In genomic region chr7:155988421-155988820, GRCh38 we compare ENCODE assay signal across 18 cellular contexts.
A peak's percentile ranks its signal among the peaks of the same experiment; 100 is the strongest.
DNase-seq lines count a peak whose midpoint lies in the region; TF ChIP-seq lines count a peak whose summit lies in the region.
"Had no signal": no experiment of that assay in that cellular context is flagged by ENCODE, and none has a peak within 500 bp of the region (broad histone marks: within the 10 kb centered on the region; RNA-seq: fewer than 3 reads in every experiment).

No MANE protein-coding gene starts in this region.

- no peak overlapping the region for H2BK15ac ChIP-seq in H9 (ENCODE audit: low read depth, low read length)

- H3K79me2 ChIP-seq in H9 (ENCODE audit: insufficient read depth, low read length), result no peaks in the 10 kb centered on the region

- H3K23ac ChIP-seq in H9 (ENCODE audit: insufficient read length, low read depth, low read length), result no peak overlapping the region

- H4K5ac ChIP-seq in H9 (ENCODE audit: insufficient read length, low read depth, low read length), result no peak overlapping the region

- no peaks in the 10 kb centered on the region for H3K9me3 ChIP-seq in H9 (ENCODE audit: control insufficient read depth, low read depth, low read length)
- H3K9me3 ChIP-seq: HAP-1 had no signal

- H3K27ac ChIP-seq in H9 (ENCODE audit: insufficient read length, low read depth, low read length), result no peak overlapping the region
- H3K27ac ChIP-seq: C4-2B, RWPE1 had no signal

- H3K27ac Mint-ChIP-seq in H9, result no peak overlapping the region
- H3K27ac Mint-ChIP-seq: IgD-negative memory B cell had no signal

- in situ Hi-C loops in GM13976 (cut with MboI; ENCODE audit: low sequenced_read_pairs, unreplicated experiment), result no loop called here

- H3K36me3 Mint-ChIP-seq in H9 (ENCODE audit: insufficient read depth in 1 of 3, low read depth in 3 of 3), result no peaks in the 10 kb centered on the region; a peak in 1 of 7 replicates
- H3K36me3 Mint-ChIP-seq: IgD-negative memory B cell had no signal

- H2AK5ac ChIP-seq in H9 (ENCODE audit: insufficient read length, low read length), result no peak overlapping the region

- no peak overlapping the region for H3T11ph ChIP-seq in H9 (ENCODE audit: low read length)

- no peaks in the 10 kb centered on the region for H4K20me1 ChIP-seq in H9 (ENCODE audit: control insufficient read depth, insufficient read depth, insufficient read length)

- no CpG with 5 or more reads among the region's 6 CpGs for WGBS in H9 (ENCODE audit: extremely low coverage, insufficient read length, low lambda C conversion rate)

- no peak overlapping the region for H3K4ac ChIP-seq in H9 (ENCODE audit: low read depth, low read length)

- H2BK120ac ChIP-seq in H9 (ENCODE audit: low read depth, low read length, poor library complexity, severe bottlenecking), result no peak overlapping the region

- TF ChIP-seq CTCF in H9 (conservative IDR thresholded peaks at IDR 0.05) (no peak), GM13976 (IDR thresholded peaks at IDR 0.05; ENCODE audit: borderline replicate concordance, control extremely low read depth, extremely low read depth, insufficient read depth, missing control alignments) (no peak)

- no peak overlapping the region for H3K9ac ChIP-seq in H9 (ENCODE audit: extremely low read depth, insufficient read length, low read length)

- H3K23me2 ChIP-seq in H9 (ENCODE audit: insufficient read length, low read depth, low read length, poor library complexity, severe bottlenecking), result no peaks in the 10 kb centered on the region

- no peak overlapping the region for H2BK5ac ChIP-seq in H9 (ENCODE audit: insufficient read length, low read length)

- H3K79me1 ChIP-seq in H9 (ENCODE audit: insufficient read depth, low read depth, low read length, poor library complexity, severe bottlenecking), result no peaks in the 10 kb centered on the region

- no peaks in the 10 kb centered on the region for H3K4me1 Mint-ChIP-seq in H9
- H3K4me1 Mint-ChIP-seq: IgD-negative memory B cell had no signal

- H2BK12ac ChIP-seq in H9 (ENCODE audit: insufficient read length, low read depth, low read length), result no peak overlapping the region

- no peak overlapping the region for H3K56ac ChIP-seq in H9 (ENCODE audit: insufficient read length, low read depth, low read length)

- no peaks in the 10 kb centered on the region for H3K27me3 ChIP-seq in H9 (ENCODE audit: insufficient read depth, low read length)

- H3K4me1 ChIP-seq in H9 (ENCODE audit: insufficient read depth, low read length), result no peaks in the 10 kb centered on the region
- H3K4me1 ChIP-seq: HAP-1 had no signal

- no peak overlapping the region for H3K4me3 Mint-ChIP-seq in H9
- H3K4me3 Mint-ChIP-seq: IgD-negative memory B cell had no signal

- H3K27me3 Mint-ChIP-seq in H9 (ENCODE audit: low read depth), result peaks cover 11% of the 10 kb centered on the region
- H3K27me3 Mint-ChIP-seq: IgD-negative memory B cell had no signal

- no peak overlapping the region for H3K4me2 ChIP-seq in H9 (ENCODE audit: insufficient read depth, insufficient read length, low read length)

- no peak overlapping the region for H2AFZ ChIP-seq in H9 (ENCODE audit: low read length)

- H3K18ac ChIP-seq in H9 (ENCODE audit: insufficient read length, low read depth, low read length), result no peak overlapping the region

- no peak overlapping the region; the same call in 1 of the 2 replicates for H3K14ac ChIP-seq in H9 (ENCODE audit: insufficient read depth, low read length)

- peaks cover 17 to 27% of the 10 kb centered on the region in 2 experiments for H3K9me3 Mint-ChIP-seq in H9

- H4K91ac ChIP-seq in H9 (ENCODE audit: insufficient read length, low read depth, low read length), result no peak overlapping the region

- no peak overlapping the region for H2BK20ac ChIP-seq in H9 (ENCODE audit: low read depth, low read length, poor library complexity, severe bottlenecking)

- no peak overlapping the region for H4K8ac ChIP-seq in H9 (replicated peaks; ENCODE audit: insufficient read length, low read depth, low read length)

- peak; percentile 50 for DNase-seq in activated effector memory CD4-positive, alpha-beta T cell treated with anti-CD3 and anti-CD28 coated beads, Interleukin-2, amount 50 U/mL, for 16 hours
- DNase-seq in activated effector memory CD4-positive, alpha-beta T cell treated with Interleukin-2 at 50 U/mL for 16 hours, result no peak
- DNase-seq in H9 (peak; percentile 4), mesenteric fat pad (ENCODE audit: low spot score) (peak; percentile 77), putamen (ENCODE audit: low spot score) (no peak), GM13976 (ENCODE audit: low spot score) (no peak), NCI-H146 (lab: John Stamatoyannopoulos, UW) (no peak)
- DNase-seq: DMS79 treated with DMSO at 0.1 percent for 48 hours, Karpas-422, NCI-H1417 treated with DMSO at 0.1 percent for 48 hours, NCI-H1930, NCI-H2171, NCI-H526, PC-3 had no signal

Comparison
In these comparisons a context has a peak if more than half of its experiments do, and no peak if none do; other contexts are left out.
1. DNase-seq: peak in activated effector memory CD4-positive, alpha-beta T cell treated with anti-CD3 and anti-CD28 coated beads, Interleukin-2, amount 50 U/mL, for 16 hours (single experiment), H9 (single experiment) and mesenteric fat pad (single experiment); none in activated effector memory CD4-positive, alpha-beta T cell treated with Interleukin-2 at 50 U/mL for 16 hours (single experiment), putamen (single experiment), GM13976 (single experiment) and NCI-H146 (single experiment).